Comparison of ENCODE assay signal across 9 cellular contexts in the genomic region with DNA sequence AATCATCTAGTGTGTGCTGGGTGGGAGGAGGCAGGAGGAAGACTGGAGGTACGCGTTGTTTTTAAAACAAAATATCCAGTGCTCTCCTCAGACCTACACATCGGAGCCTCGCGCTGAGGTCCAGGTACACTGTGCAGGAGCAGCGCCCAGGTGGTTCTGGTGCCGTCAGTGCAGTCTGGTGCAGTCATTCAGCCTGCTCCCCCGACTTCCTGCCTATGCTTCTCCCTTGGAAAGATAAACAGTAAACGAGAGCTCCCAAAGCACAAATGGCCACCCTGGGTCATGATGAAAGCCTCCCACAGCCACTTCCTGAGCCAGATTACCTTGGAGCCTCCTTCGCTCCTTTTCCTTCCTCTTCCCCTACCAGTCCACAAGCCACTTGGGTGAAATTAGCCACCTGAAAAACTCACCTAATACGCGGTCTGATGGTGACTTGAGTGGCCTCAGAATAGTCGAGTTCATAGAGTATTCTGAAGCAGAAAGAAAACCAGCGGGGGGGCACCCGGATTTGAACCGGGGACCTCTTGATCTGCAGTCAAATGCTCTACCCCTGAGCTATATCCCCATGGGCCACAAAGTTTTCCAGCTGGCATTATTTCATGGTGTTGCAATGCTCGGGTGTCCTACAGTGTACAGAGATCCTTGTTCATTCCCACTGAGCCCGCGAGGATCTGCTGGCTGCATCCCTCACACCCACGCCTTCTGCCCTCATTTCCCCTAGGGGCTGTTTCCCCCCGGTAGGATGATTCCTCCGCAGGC.
A peak's percentile ranks its signal among the peaks of the same experiment; 100 is the strongest.
DNase-seq lines count a peak whose midpoint lies in the region; ATAC-seq and TF ChIP-seq lines count a peak whose summit lies in the region.
"Had no signal": no experiment of that assay in that cellular context is flagged by ENCODE, and none has a peak within 500 bp of the region (broad histone marks: within the 10 kb centered on the region; RNA-seq: fewer than 3 reads in every experiment).

No MANE protein-coding gene starts in this region.

- H3K27me3 ChIP-seq in gastroesophageal sphincter (peaks cover 45% of the 10 kb centered on the region), stomach smooth muscle (ENCODE audit: control insufficient read depth in 1 of 2, insufficient read depth in 2 of 2, low read length in 2 of 2) (peaks cover 11 to 15% of the 10 kb centered on the region in 2 donors), vagina (peaks cover 6% of the 10 kb centered on the region)

- H3K4me3 Mint-ChIP-seq in activated T-cell treated with anti-CD3 and anti-CD28 coated beads, Interleukin-2, amount 50 U/mL, for 24 hours: no peak overlapping the region

- H3K9me3 ChIP-seq in gastroesophageal sphincter (peaks cover 0 to 9% (median 0%) of the 10 kb centered on the region in 3 donors), stomach smooth muscle (ENCODE audit: control insufficient read depth in 2 of 2, low read length in 2 of 2) (peaks cover 0 to 6% of the 10 kb centered on the region in 2 donors), vagina (no peaks in the 10 kb centered on the region)

- ATAC-seq in gastroesophageal sphincter: peak; percentile 29
- ATAC-seq in HG03135 (IDR thresholded peaks at IDR 0.05; ENCODE audit: unreplicated experiment): no peak

- H3K27ac ChIP-seq in gastroesophageal sphincter (no peak overlapping the region), stomach smooth muscle (ENCODE audit: low read length) (peak overlapping the region; percentile 55), vagina (no peak overlapping the region)
- H3K27ac ChIP-seq: VCaP had no signal

- TF ChIP-seq CTCF in gastroesophageal sphincter (IDR thresholded peaks at IDR 0.05) (no peak), vagina (IDR thresholded peaks at IDR 0.05) (no peak)

- TF ChIP-seq POLR2A in gastroesophageal sphincter (IDR thresholded peaks at IDR 0.05) (no peak), vagina (IDR thresholded peaks at IDR 0.05) (no peak)

- peaks cover 4% of the 10 kb centered on the region for H3K4me1 Mint-ChIP-seq in activated T-cell treated with anti-CD3 and anti-CD28 coated beads, Interleukin-2, amount 50 U/mL, for 24 hours (ENCODE audit: low read depth)

- H3K27ac Mint-ChIP-seq in activated T-cell treated with anti-CD3 and anti-CD28 coated beads, Interleukin-2, amount 50 U/mL, for 24 hours: no peak overlapping the region

- no peaks in the 10 kb centered on the region for H3K9me3 Mint-ChIP-seq in activated T-cell treated with anti-CD3 and anti-CD28 coated beads, Interleukin-2, amount 50 U/mL, for 24 hours

- peak; percentile 56 to 58 for DNase-seq in activated T-cell treated with anti-CD3 and anti-CD28 coated beads, Interleukin-2, amount 50 U/mL, for 48 hours
- no peak for DNase-seq in activated T-cell treated with anti-CD3 and anti-CD28 coated beads, Interleukin-2, amount 50 U/mL, for 24 hours
- peak; percentile 72 for DNase-seq in RPMI7951 (ENCODE audit: low read depth)
- DNase-seq in hypothalamus (lab: John Stamatoyannopoulos, UW): no peak
- DNase-seq in vagina (ENCODE audit: extremely low spot score in 2 of 2): no peak

- H3K4me3 ChIP-seq in gastroesophageal sphincter: no peak overlapping the region
- H3K4me3 ChIP-seq in stomach smooth muscle (ENCODE audit: low read length in 2 of 2): no peak overlapping the region
- H3K4me3 ChIP-seq in vagina: no peak overlapping the region

- 37 to 57% methylated on average over 13 to 17 of the region's 22 CpGs for WGBS in gastroesophageal sphincter (ENCODE audit: low coverage in 1 of 2), 2 donors

- peaks cover 75% of the 10 kb centered on the region for H3K27me3 Mint-ChIP-seq in activated T-cell treated with anti-CD3 and anti-CD28 coated beads, Interleukin-2, amount 50 U/mL, for 24 hours

- H3K4me1 ChIP-seq in gastroesophageal sphincter (peaks cover 0 to 18% (median 5%) of the 10 kb centered on the region in 3 donors), stomach smooth muscle (ENCODE audit: control insufficient read depth, insufficient read depth, low read length) (peaks cover 25% of the 10 kb centered on the region), vagina (peaks cover 6% of the 10 kb centered on the region)

- no peak for TF ChIP-seq EP300 in gastroesophageal sphincter (IDR thresholded peaks at IDR 0.05)

- H3K36me3 ChIP-seq in gastroesophageal sphincter: no peaks in the 10 kb centered on the region
- no peaks in the 10 kb centered on the region for H3K36me3 ChIP-seq in stomach smooth muscle (ENCODE audit: control insufficient read depth in 2 of 2, insufficient read depth in 2 of 2, low read length in 2 of 2)
- H3K36me3 ChIP-seq in vagina: no peaks in the 10 kb centered on the region

- no peak overlapping the region for H3K9ac ChIP-seq in stomach smooth muscle (ENCODE audit: low read length in 2 of 2)

- intact Hi-C loops in vagina (cut with DNase I): no loop called here

- H3K36me3 Mint-ChIP-seq in activated T-cell treated with anti-CD3 and anti-CD28 coated beads, Interleukin-2, amount 50 U/mL, for 24 hours (ENCODE audit: low read depth): no peaks in the 10 kb centered on the region

Comparison
In these comparisons a context has a peak if more than half of its experiments do, and no peak if none do; other contexts are left out.
1. DNase-seq: peak in activated T-cell treated with anti-CD3 and anti-CD28 coated beads, Interleukin-2, amount 50 U/mL, for 48 hours (2 of 2) and RPMI7951 (single experiment); none in activated T-cell treated with anti-CD3 and anti-CD28 coated beads, Interleukin-2, amount 50 U/mL, for 24 hours (single experiment), hypothalamus (0 of 51) and vagina (0 of 2).